ENCODE assay signal across 8 cellular contexts in genomic region chr3:171704002-171704401, GRCh38.
DNase-seq lines count a peak whose midpoint lies in the region; ATAC-seq and TF ChIP-seq lines count a peak whose summit lies in the region.

No MANE protein-coding gene starts in this region.

- H3K4me1 Mint-ChIP-seq in CD14-positive monocyte (peaks cover 3% of the 10 kb centered on the region), MCF 10A (ENCODE audit: insufficient read depth, unreplicated experiment) (no peaks in the 10 kb centered on the region), nephron progenitor cell (no peaks in the 10 kb centered on the region)

- peaks cover 68 to 73% of the 10 kb centered on the region in 2 donors for H3K36me3 Mint-ChIP-seq in CD14-positive monocyte
- no peaks in the 10 kb centered on the region for H3K36me3 Mint-ChIP-seq in MCF 10A (ENCODE audit: insufficient read depth, unreplicated experiment)
- peaks cover 4% of the 10 kb centered on the region for H3K36me3 Mint-ChIP-seq in nephron progenitor cell (ENCODE audit: low read depth)

- H3K4me2 ChIP-seq in mesenchymal stem cell (ENCODE audit: low read length, poor library complexity, severe bottlenecking) = no peak overlapping the region

- no peak overlapping the region for H3K9ac ChIP-seq in mesenchymal stem cell (ENCODE audit: low read length)

- H3K4me3 Mint-ChIP-seq in CD14-positive monocyte = no peak overlapping the region
- no peak overlapping the region for H3K4me3 Mint-ChIP-seq in MCF 10A (ENCODE audit: unreplicated experiment)
- H3K4me3 Mint-ChIP-seq in nephron progenitor cell = no peak overlapping the region

- no peak overlapping the region for H2AFZ ChIP-seq in mesenchymal stem cell (ENCODE audit: low read depth, low read length)

- H3K23ac ChIP-seq in mesenchymal stem cell (ENCODE audit: low read length in 2 of 2) = no peak overlapping the region

- H2AK5ac ChIP-seq in mesenchymal stem cell (ENCODE audit: low read length, severe bottlenecking) = no peak overlapping the region

- no peaks in the 10 kb centered on the region for H3K79me1 ChIP-seq in mesenchymal stem cell (replicated peaks; ENCODE audit: low read length, poor library complexity, severe bottlenecking)

- no peak overlapping the region for H2BK120ac ChIP-seq in mesenchymal stem cell (ENCODE audit: low read depth, low read length)

- no peaks in the 10 kb centered on the region for H3K4me1 ChIP-seq in mesenchymal stem cell (ENCODE audit: control insufficient read depth, insufficient read depth, low read depth, low read length)

- H3K27me3 ChIP-seq in mesenchymal stem cell (ENCODE audit: control insufficient read depth in 1 of 2, insufficient read depth in 1 of 2, low read length in 2 of 2) = no peaks in the 10 kb centered on the region

- CTCF ChIA-PET in MCF 10A (lab: Yijun Ruan, JAX) = interaction anchor here (0.6 to 5.2 kb wide), 14 partner anchors 10 to 136 kb away, joined by 3 to 44 read pairs (median 4); no protein-coding TSS in a partner anchor

- H3K9me3 Mint-ChIP-seq in CD14-positive monocyte (peaks cover 4 to 16% (median 9%) of the 10 kb centered on the region in 7 donors), MCF 10A (ENCODE audit: unreplicated experiment) (no peaks in the 10 kb centered on the region), nephron progenitor cell (peaks cover 26% of the 10 kb centered on the region)

- H3K4ac ChIP-seq in mesenchymal stem cell (ENCODE audit: low read depth in 1 of 2, low read length in 2 of 2) = no peak overlapping the region

- no peak overlapping the region for H4K91ac ChIP-seq in mesenchymal stem cell (ENCODE audit: low read length)

- POLR2A ChIA-PET in MCF 10A (lab: Yijun Ruan, JAX) = interaction anchor here (0.7 to 1.9 kb wide), 3 partner anchors 68 to 130 kb away, joined by 3 to 5 read pairs (median 3); no protein-coding TSS in a partner anchor

- ATAC-seq in GM18868 (IDR thresholded peaks at IDR 0.05; ENCODE audit: unreplicated experiment) = peak; percentile 41

- no peak overlapping the region for H3K18ac ChIP-seq in mesenchymal stem cell (ENCODE audit: low read depth in 1 of 2, low read length in 2 of 2)

- H2BK15ac ChIP-seq in mesenchymal stem cell (ENCODE audit: low read depth, poor library complexity, severe bottlenecking) = no peak overlapping the region

- peaks cover 3 to 6% of the 10 kb centered on the region in 2 experiments for H3K36me3 ChIP-seq in mesenchymal stem cell (ENCODE audit: control insufficient read depth in 1 of 2, insufficient read depth in 2 of 2, low read depth in 1 of 2, low read length in 2 of 2)

- H3K27ac Mint-ChIP-seq in CD14-positive monocyte = no peak overlapping the region
- no peak overlapping the region for H3K27ac Mint-ChIP-seq in MCF 10A (ENCODE audit: low read depth, unreplicated experiment)
- H3K27ac Mint-ChIP-seq in nephron progenitor cell = no peak overlapping the region

- DNase-seq in CD14-positive monocyte (ENCODE audit: low spot score) (no peak), NCI-H82 treated with DMSO at 0.1 percent for 48 hours (lab: John Stamatoyannopoulos, UW; ENCODE audit: unreplicated experiment) (peak; percentile 36), MCF 10A (ENCODE audit: unreplicated experiment) (peak; percentile 58), mesenchymal stem cell (peak; percentile 51), nephron progenitor cell (no peak), dedifferentiated amniotic fluid mesenchymal stem cell (ENCODE audit: extremely low spot score) (no peak)
- DNase-seq in activated effector memory CD4-positive, alpha-beta T cell treated with anti-CD3 and anti-CD28 coated beads, Interleukin-2, amount 50 U/mL, for 16 hours = no peak

- H3K27ac ChIP-seq in mesenchymal stem cell (ENCODE audit: low read length, poor library complexity, severe bottlenecking) = no peak overlapping the region

- H3K14ac ChIP-seq in mesenchymal stem cell (ENCODE audit: low read length in 2 of 2) = no peak overlapping the region

- BruUV-seq in MCF 10A (replicated peaks; lab: Mats Ljungman, UMichigan) = no TSS peak

- TF ChIP-seq CTCF in CD14-positive monocyte (IDR thresholded peaks at IDR 0.05) (peak; percentile 31), MCF 10A (IDR thresholded peaks at IDR 0.05; ENCODE audit: unreplicated experiment) (peak; percentile 44), nephron progenitor cell (IDR thresholded peaks at IDR 0.05) (no peak)

- no peak overlapping the region for H3K4me3 ChIP-seq in mesenchymal stem cell (ENCODE audit: insufficient read depth in 1 of 2, low read depth in 1 of 2, low read length in 2 of 2)

- WGBS in mesenchymal stem cell = 21% methylated on average over 2 of the region's 2 CpGs

- H3K9me3 ChIP-seq in mesenchymal stem cell (ENCODE audit: control insufficient read depth, low read length) = peaks cover 5% of the 10 kb centered on the region

- H2BK12ac ChIP-seq in mesenchymal stem cell (ENCODE audit: low read length in 2 of 2) = no peak overlapping the region

- H4K8ac ChIP-seq in mesenchymal stem cell (ENCODE audit: low read length) = no peak overlapping the region

- H3K27me3 Mint-ChIP-seq in CD14-positive monocyte (ENCODE audit: low read depth in 3 of 3) = peaks cover 0 to 2% (median 0%) of the 10 kb centered on the region in 3 donors
- H3K27me3 Mint-ChIP-seq in MCF 10A (ENCODE audit: insufficient read depth, unreplicated experiment) = no peaks in the 10 kb centered on the region
- peaks cover 8% of the 10 kb centered on the region for H3K27me3 Mint-ChIP-seq in nephron progenitor cell (ENCODE audit: low read depth, poor library complexity)

- H2BK5ac ChIP-seq in mesenchymal stem cell (ENCODE audit: low read depth, low read length, poor library complexity, severe bottlenecking) = no peak overlapping the region

- intact Hi-C loops in CD14-positive monocyte (cut with micrococcal nuclease) = no loop called here
- intact Hi-C loops in MCF 10A (cut with micrococcal nuclease) = loop anchor here (1.0 kb wide), 3 partner anchors 68 to 130 kb away; no protein-coding TSS in a partner anchor

Comparison
In these comparisons a context has a peak if more than half of its experiments do, and no peak if none do; other contexts are left out.
1. DNase-seq: peak in NCI-H82 treated with DMSO at 0.1 percent for 48 hours (single experiment), MCF 10A (single experiment) and mesenchymal stem cell (single experiment); none in CD14-positive monocyte (single experiment), activated effector memory CD4-positive, alpha-beta T cell treated with anti-CD3 and anti-CD28 coated beads, Interleukin-2, amount 50 U/mL, for 16 hours (single experiment), nephron progenitor cell (single experiment) and dedifferentiated amniotic fluid mesenchymal stem cell (single experiment).